10 cellular contexts compared by ENCODE assay signal in genomic region chr22:31296258-31296657, GRCh38. TPM values are rescaled to one million over a fixed set of nuclear protein-coding genes. Genes with fewer than 3 reads are reported as not detected.
DNase-seq lines count a peak whose midpoint lies in the region; ATAC-seq, FAIRE-seq and TF ChIP-seq lines count a peak whose summit lies in the region.
"Had no signal": no experiment of that assay in that cellular context is flagged by ENCODE, and none has a peak within 500 bp of the region (broad histone marks: within the 10 kb centered on the region; RNA-seq: fewer than 3 reads in every experiment).

No MANE protein-coding gene starts in this region.

- peak overlapping the region; percentile 51 for H3K4me3 Mint-ChIP-seq in activated CD4-positive, alpha-beta T cell treated with anti-CD3 and anti-CD28 coated beads for 36 hours
- peak overlapping the region; percentile 68 for H3K4me3 Mint-ChIP-seq in activated naive CD8-positive, alpha-beta T cell treated with anti-CD3 and anti-CD28 coated beads, Interleukin-2, amount 50 U/mL, for 24 hours

- peak overlapping the region; percentile 91 for H3K4me2 ChIP-seq in keratinocyte (ENCODE audit: control insufficient read depth, extremely low read depth, insufficient read depth, low read depth, low read length)
- H3K4me2 ChIP-seq: A549 had no signal

- peak; percentile 10 for ATAC-seq in activated CD4-positive, alpha-beta T cell treated with anti-CD3 and anti-CD28 coated beads for 36 hours
- ATAC-seq in activated naive CD8-positive, alpha-beta T cell treated with anti-CD3 and anti-CD28 coated beads, Interleukin-2, amount 50 U/mL, for 24 hours: no peak
- ATAC-seq in HG02798 (IDR thresholded peaks at IDR 0.05; ENCODE audit: poor library complexity, unreplicated experiment) (no peak), HG02763 (IDR thresholded peaks at IDR 0.05; ENCODE audit: unreplicated experiment) (no peak)
- ATAC-seq: A549 had no signal

- H3K27me3 Mint-ChIP-seq in activated CD4-positive, alpha-beta T cell treated with anti-CD3 and anti-CD28 coated beads for 36 hours: no peaks in the 10 kb centered on the region
- H3K27me3 Mint-ChIP-seq in activated naive CD8-positive, alpha-beta T cell treated with anti-CD3 and anti-CD28 coated beads, Interleukin-2, amount 50 U/mL, for 24 hours: no peaks in the 10 kb centered on the region

- H2AFZ ChIP-seq in keratinocyte (ENCODE audit: control insufficient read depth, low read length): peak overlapping the region; percentile 84

- no peaks in the 10 kb centered on the region for H3K36me3 ChIP-seq in keratinocyte (ENCODE audit: control insufficient read depth in 2 of 2, extremely low read depth in 1 of 2, insufficient read depth in 2 of 2, low read length in 2 of 2)

- peak; percentile 43 for FAIRE-seq in keratinocyte (lab: Jason Lieb, UNC)
- FAIRE-seq: A549 had no signal

- H3K27me3 ChIP-seq in keratinocyte (ENCODE audit: control insufficient read depth, extremely low read depth, insufficient read depth, low read length): no peaks in the 10 kb centered on the region

- POLR2A ChIA-PET in activated CD4-positive, alpha-beta T cell treated with anti-CD3 and anti-CD28 coated beads for 36 hours (lab: Charles Lee): no interaction called here

- peak overlapping the region; percentile 75 for H3K27ac Mint-ChIP-seq in activated CD4-positive, alpha-beta T cell treated with anti-CD3 and anti-CD28 coated beads for 36 hours
- H3K27ac Mint-ChIP-seq in activated naive CD8-positive, alpha-beta T cell treated with anti-CD3 and anti-CD28 coated beads, Interleukin-2, amount 50 U/mL, for 24 hours: peak overlapping the region; percentile 78

- H3K27ac ChIP-seq in keratinocyte (ENCODE audit: control insufficient read depth, insufficient read depth, low read length): peak overlapping the region; percentile 95
- H3K27ac ChIP-seq in substantia nigra (ENCODE audit: low read depth, low read length, poor library complexity, severe bottlenecking): peak overlapping the region; percentile 14
- H3K27ac ChIP-seq: A549 had no signal

- intact Hi-C loops in activated CD4-positive, alpha-beta T cell treated with anti-CD3 and anti-CD28 coated beads for 36 hours (cut with DNase I, micrococcal nuclease): no loop called here

- H3K36me3 Mint-ChIP-seq in activated CD4-positive, alpha-beta T cell treated with anti-CD3 and anti-CD28 coated beads for 36 hours (ENCODE audit: low read depth): peaks cover 5% of the 10 kb centered on the region
- peaks cover 2% of the 10 kb centered on the region for H3K36me3 Mint-ChIP-seq in activated naive CD8-positive, alpha-beta T cell treated with anti-CD3 and anti-CD28 coated beads, Interleukin-2, amount 50 U/mL, for 24 hours (ENCODE audit: low read depth)

- peaks cover 2% of the 10 kb centered on the region for H3K9me3 Mint-ChIP-seq in activated CD4-positive, alpha-beta T cell treated with anti-CD3 and anti-CD28 coated beads for 36 hours (ENCODE audit: low read depth)
- H3K9me3 Mint-ChIP-seq in activated naive CD8-positive, alpha-beta T cell treated with anti-CD3 and anti-CD28 coated beads, Interleukin-2, amount 50 U/mL, for 24 hours: no peaks in the 10 kb centered on the region

- peaks cover 41% of the 10 kb centered on the region for H3K4me1 ChIP-seq in keratinocyte (ENCODE audit: control insufficient read depth, extremely low read depth, insufficient read depth, low read length)

- peaks cover 2% of the 10 kb centered on the region for H3K79me2 ChIP-seq in keratinocyte (ENCODE audit: control insufficient read depth, insufficient read depth, low read length)

- H3K9ac ChIP-seq in keratinocyte (ENCODE audit: control insufficient read depth, extremely low read depth, insufficient read depth, low read length): peak overlapping the region; percentile 70

- peaks cover 54% of the 10 kb centered on the region for H3K4me1 Mint-ChIP-seq in activated CD4-positive, alpha-beta T cell treated with anti-CD3 and anti-CD28 coated beads for 36 hours
- peaks cover 61% of the 10 kb centered on the region for H3K4me1 Mint-ChIP-seq in activated naive CD8-positive, alpha-beta T cell treated with anti-CD3 and anti-CD28 coated beads, Interleukin-2, amount 50 U/mL, for 24 hours

- H3K4me3 ChIP-seq in keratinocyte (ENCODE audit: control insufficient read depth in 2 of 3, extremely low read depth in 1 of 3, insufficient read depth in 2 of 3, low read depth in 1 of 3, low read length in 3 of 3): peak overlapping the region in 2 of 3 experiments; percentile 23 to 53
- H3K4me3 ChIP-seq: A549 had no signal

- no peaks in the 10 kb centered on the region for H4K20me1 ChIP-seq in keratinocyte (ENCODE audit: control insufficient read depth, extremely low read depth, insufficient read depth, low read length)

- dilution Hi-C loops in keratinocyte (cut with MboI; ENCODE audit: extremely low pct_ligation_motif_present, low sequenced_read_pairs): no loop called here

- H3K9me3 ChIP-seq in keratinocyte (ENCODE audit: control insufficient read depth, low read depth, low read length): no peaks in the 10 kb centered on the region
- H3K9me3 ChIP-seq: A549 had no signal

- no peak for TF ChIP-seq CTCF in keratinocyte (optimal IDR thresholded peaks at IDR 0.05 in 1 of 3, IDR thresholded peaks at IDR 0.05 in 1 of 3, conservative IDR thresholded peaks at IDR 0.05 in 1 of 3; ENCODE audit: extremely low read depth in 1 of 3, insufficient read depth in 2 of 3, low read length in 3 of 3)

- H3K9me1 ChIP-seq in keratinocyte (ENCODE audit: control insufficient read depth, extremely low read depth, insufficient read depth, low read length): no peaks in the 10 kb centered on the region

- DNase-seq in activated CD4-positive, alpha-beta T cell treated with anti-CD3 and anti-CD28 coated beads for 36 hours: no peak
- DNase-seq in activated CD4-positive, alpha-beta T cell treated with anti-CD3 and anti-CD28 coated beads for 1 hour: no peak
- DNase-seq in activated naive CD8-positive, alpha-beta T cell treated with anti-CD3 and anti-CD28 coated beads, Interleukin-2, amount 50 U/mL, for 24 hours: no peak
- DNase-seq in keratinocyte (ENCODE audit: low read depth, low spot score): no peak
- no peak for DNase-seq in substantia nigra (lab: John Stamatoyannopoulos, UW)
- DNase-seq in RPMI8226: no peak
- DNase-seq: glutamatergic neuron had no signal

- CTCF ChIA-PET in activated CD4-positive, alpha-beta T cell treated with anti-CD3 and anti-CD28 coated beads for 36 hours (lab: Charles Lee): interaction anchor here (0.8 to 8.0 kb wide), 5 partner anchors 13 to 66 kb away, joined by 3 to 80 read pairs (median 6); no protein-coding TSS in a partner anchor

RNA-seq across cellular contexts. Expression of gene PIK3IP1, which starts 4.0 kb away (rescaled TPM):
- total RNA-seq in activated CD4-positive, alpha-beta T cell treated with anti-CD3 and anti-CD28 coated beads for 36 hours: 10 to 100 TPM; 14.2 to 15.1 TPM
- polyA plus RNA-seq in keratinocyte: 13.3 to 25.6 TPM (median 13.9 TPM) in 3 replicates
- 26.2 TPM for polyA plus RNA-seq in keratinocyte (2011; ENCODE audit: low read depth)
- 7.2 and 9.9 TPM in 2 replicates for polyA plus RNA-seq in keratinocyte (2011; cell fraction: cytosol; rRNA removed)
- 33.1 and 36.3 TPM in 2 replicates for polyA plus RNA-seq in keratinocyte (2011; cell fraction: nucleus; rRNA removed)
- polyA plus RNA-seq in keratinocyte (2012; ENCODE audit: low replicate concordance): 11.0 and 34.9 TPM in 2 replicates
- 6.2 to 25.4 TPM (median 10.1 TPM) in 3 replicates for polyA minus RNA-seq in keratinocyte
- polyA minus RNA-seq in keratinocyte (2011; cell fraction: cytosol; rRNA and poly(A)+ RNA removed): 22.3 TPM
- 37.1 and 42.4 TPM in 2 replicates for polyA minus RNA-seq in keratinocyte (2011; cell fraction: nucleus; rRNA and poly(A)+ RNA removed)

RNA-seq across cellular contexts. Expression of gene PATZ1, which starts 49.9 kb away (rescaled TPM):
- total RNA-seq in activated CD4-positive, alpha-beta T cell treated with anti-CD3 and anti-CD28 coated beads for 36 hours: 10 to 100 TPM; 22.9 to 23.9 TPM
- polyA plus RNA-seq in keratinocyte: 2.5 to 5.0 TPM (median 3.4 TPM) in 3 replicates
- 0.52 TPM for polyA plus RNA-seq in keratinocyte (2011; ENCODE audit: low read depth)
- polyA plus RNA-seq in keratinocyte (2011; cell fraction: cytosol; rRNA removed): 2.4 and 3.2 TPM in 2 replicates
- polyA plus RNA-seq in keratinocyte (2011; cell fraction: nucleus; rRNA removed): 5.1 and 6.9 TPM in 2 replicates
- polyA plus RNA-seq in keratinocyte (2012; ENCODE audit: low replicate concordance): 2.0 and 6.1 TPM in 2 replicates
- polyA minus RNA-seq in keratinocyte: 3.7 to 11.6 TPM (median 5.7 TPM) in 3 replicates
- 8.8 TPM for polyA minus RNA-seq in keratinocyte (2011; cell fraction: cytosol; rRNA and poly(A)+ RNA removed)
- 3.9 and 6.4 TPM in 2 replicates for polyA minus RNA-seq in keratinocyte (2011; cell fraction: nucleus; rRNA and poly(A)+ RNA removed)
